15 cellular contexts compared by ENCODE assay signal in genomic region chr1:244820131-244820530, GRCh38. TPM values are rescaled to one million over a fixed set of nuclear protein-coding genes. Genes with fewer than 3 reads are reported as not detected.
DNase-seq lines count a peak whose midpoint lies in the region; ATAC-seq and TF ChIP-seq lines count a peak whose summit lies in the region.
"Had no signal": no experiment of that assay in that cellular context is flagged by ENCODE, and none has a peak within 500 bp of the region (broad histone marks: within the 10 kb centered on the region; RNA-seq: fewer than 3 reads in every experiment).

No MANE protein-coding gene starts in this region.

- no peak overlapping the region for H3K18ac ChIP-seq in trophoblast cell (ENCODE audit: low read length)

- H3K9me3 Mint-ChIP-seq in Caco-2 (ENCODE audit: unreplicated experiment) = no peaks in the 10 kb centered on the region
- no peaks in the 10 kb centered on the region for H3K9me3 Mint-ChIP-seq in activated CD8-positive, alpha-beta T cell treated with anti-CD3 and anti-CD28 coated beads, Interleukin-2, amount 10 ng/mL, durations not matched to agents 7 days and 5 days (ENCODE audit: insufficient read depth)
- H3K9me3 Mint-ChIP-seq: CD4-positive, alpha-beta T cell had no signal

- peaks cover 2% of the 10 kb centered on the region for H3K79me1 ChIP-seq in trophoblast cell (ENCODE audit: low read length)

- peaks cover 50% of the 10 kb centered on the region for H3K4me1 ChIP-seq in Caco-2
- peaks cover 3% of the 10 kb centered on the region for H3K4me1 ChIP-seq in hepatocyte (ENCODE audit: insufficient read depth)
- peaks cover 3 to 4% of the 10 kb centered on the region in 2 experiments for H3K4me1 ChIP-seq in trophoblast cell (ENCODE audit: control insufficient read depth in 1 of 2, insufficient read depth in 2 of 2, low read length in 2 of 2)
- H3K4me1 ChIP-seq in vagina = no peaks in the 10 kb centered on the region

- no peak overlapping the region for H2BK12ac ChIP-seq in trophoblast cell (ENCODE audit: low read length)

- H2AFZ ChIP-seq in hepatocyte = no peak overlapping the region
- no peak overlapping the region for H2AFZ ChIP-seq in trophoblast cell (ENCODE audit: insufficient read depth, low read length, poor library complexity)

- H4K8ac ChIP-seq in trophoblast cell (ENCODE audit: low read depth, low read length) = no peak overlapping the region

- H4K20me1 ChIP-seq in hepatocyte (ENCODE audit: insufficient read depth, poor library complexity, severe bottlenecking) = no peaks in the 10 kb centered on the region

- H2AK5ac ChIP-seq in trophoblast cell (ENCODE audit: low read length) = no peak overlapping the region

- H3K14ac ChIP-seq in trophoblast cell (ENCODE audit: low read length) = no peak overlapping the region

- ATAC-seq in activated CD8-positive, alpha-beta T cell treated with anti-CD3 and anti-CD28 coated beads, Interleukin-2, amount 10 ng/mL, durations not matched to agents 7 days and 5 days = no peak
- ATAC-seq: HCT116 had no signal

- H4K12ac ChIP-seq in trophoblast cell (ENCODE audit: low read depth, low read length) = no peak overlapping the region

- H3K27ac Mint-ChIP-seq in Caco-2 (ENCODE audit: unreplicated experiment) = peak overlapping the region; percentile 90
- no peak overlapping the region for H3K27ac Mint-ChIP-seq in activated CD8-positive, alpha-beta T cell treated with anti-CD3 and anti-CD28 coated beads, Interleukin-2, amount 10 ng/mL, durations not matched to agents 7 days and 5 days
- H3K27ac Mint-ChIP-seq: B cell; CD4-positive, alpha-beta T cell had no signal

- H3K36me3 Mint-ChIP-seq in Caco-2 (ENCODE audit: insufficient read depth, unreplicated experiment) = no peaks in the 10 kb centered on the region
- no peaks in the 10 kb centered on the region for H3K36me3 Mint-ChIP-seq in activated CD8-positive, alpha-beta T cell treated with anti-CD3 and anti-CD28 coated beads, Interleukin-2, amount 10 ng/mL, durations not matched to agents 7 days and 5 days (ENCODE audit: low read depth)

- no peak overlapping the region for H4K91ac ChIP-seq in trophoblast cell (ENCODE audit: low read depth, low read length)

- H3K4me3 Mint-ChIP-seq in Caco-2 (ENCODE audit: unreplicated experiment) = no peak overlapping the region
- H3K4me3 Mint-ChIP-seq in activated CD8-positive, alpha-beta T cell treated with anti-CD3 and anti-CD28 coated beads, Interleukin-2, amount 10 ng/mL, durations not matched to agents 7 days and 5 days = no peak overlapping the region
- H3K4me3 Mint-ChIP-seq: B cell; CD4-positive, alpha-beta T cell had no signal

- H3K9me3 ChIP-seq in Caco-2 (no peaks in the 10 kb centered on the region), hepatocyte (ENCODE audit: low read depth) (no peaks in the 10 kb centered on the region), trophoblast cell (ENCODE audit: insufficient read depth, low read depth, low read length) (no peaks in the 10 kb centered on the region), vagina (no peaks in the 10 kb centered on the region)

- H3K27me3 Mint-ChIP-seq in Caco-2 (ENCODE audit: insufficient read depth, unreplicated experiment) = no peaks in the 10 kb centered on the region
- peaks cover 6% of the 10 kb centered on the region for H3K27me3 Mint-ChIP-seq in activated CD8-positive, alpha-beta T cell treated with anti-CD3 and anti-CD28 coated beads, Interleukin-2, amount 10 ng/mL, durations not matched to agents 7 days and 5 days (ENCODE audit: low read depth)
- H3K27me3 Mint-ChIP-seq: B cell had no signal

- no peaks in the 10 kb centered on the region for H3K9me2 ChIP-seq in hepatocyte (replicated peaks; ENCODE audit: insufficient read depth)

- H3K4me3 ChIP-seq in Caco-2 (ENCODE audit: low read depth, low read length) (no peak overlapping the region), hepatocyte (no peak overlapping the region), trophoblast cell (ENCODE audit: low read depth, low read length) (no peak overlapping the region), vagina (no peak overlapping the region)

- no peak overlapping the region for H3K9ac ChIP-seq in trophoblast cell (ENCODE audit: low read length)

- DNase-seq in Caco-2 (peak; percentile 37 to 68), M059J (ENCODE audit: low read depth) (peak; percentile 41), hepatocyte (ENCODE audit: low spot score) (no peak), trophoblast cell (no peak), GM10266 (ENCODE audit: extremely low spot score) (no peak), vagina (ENCODE audit: extremely low spot score in 2 of 2) (no peak)
- DNase-seq in activated CD8-positive, alpha-beta T cell treated with anti-CD3 and anti-CD28 coated beads, Interleukin-2, amount 10 ng/mL, durations not matched to agents 7 days and 5 days = no peak
- DNase-seq in stimulated activated CD4-positive, alpha-beta T cell treated with anti-CD3 and anti-CD28 coated beads, Interleukin-1b, Interleukin-23, amount 100 ng/mL, for 48 hours = no peak
- DNase-seq: C1 segment of cervical spinal cord; CD4-positive, alpha-beta T cell; DMS79; IMR-90 had no signal

- H3K79me2 ChIP-seq in hepatocyte (no peaks in the 10 kb centered on the region), trophoblast cell (ENCODE audit: control insufficient read depth, insufficient read depth, low read length, poor library complexity) (no peaks in the 10 kb centered on the region)

- intact Hi-C loops in Caco-2 (cut with micrococcal nuclease; ENCODE audit: unreplicated experiment) = loop anchor here (2.0 kb wide), 1 partner anchor 17 kb away; no protein-coding TSS in a partner anchor
- intact Hi-C loops in vagina (cut with DNase I) = no loop called here

- peak overlapping the region; percentile 8 for H3K27ac ChIP-seq in hepatocyte
- peak overlapping the region; percentile 71 for H3K27ac ChIP-seq in trophoblast cell (ENCODE audit: low read depth, low read length)
- no peak overlapping the region for H3K27ac ChIP-seq in vagina
- H3K27ac ChIP-seq: HL-60 had no signal

- no peak overlapping the region for H2BK5ac ChIP-seq in trophoblast cell (ENCODE audit: low read depth, low read length, poor library complexity)

- H2BK120ac ChIP-seq in trophoblast cell (ENCODE audit: insufficient read depth, low read length, poor library complexity) = no peak overlapping the region

- H3K4ac ChIP-seq in trophoblast cell (ENCODE audit: low read depth, low read length) = no peak overlapping the region

- no peaks in the 10 kb centered on the region for H3K27me3 ChIP-seq in Caco-2 (replicated peaks; ENCODE audit: control insufficient read depth, insufficient read depth, low read length)
- H3K27me3 ChIP-seq in hepatocyte = peaks cover 4% of the 10 kb centered on the region
- no peaks in the 10 kb centered on the region for H3K27me3 ChIP-seq in trophoblast cell (ENCODE audit: insufficient read depth, low read length)
- H3K27me3 ChIP-seq in vagina = no peaks in the 10 kb centered on the region

- WGBS in hepatocyte (ENCODE audit: low lambda C conversion rate, missing lambda C conversion rate) = 51% methylated on average over 2 of the region's 2 CpGs
- WGBS in trophoblast cell (ENCODE audit: extremely low coverage, insufficient coverage, insufficient read length) = no CpG with 5 or more reads among the region's 2 CpGs

- H3K4me2 ChIP-seq in hepatocyte (no peak overlapping the region), trophoblast cell (ENCODE audit: low read length) (no peak overlapping the region)

- BruUV-seq in Caco-2 (replicated peaks; lab: Mats Ljungman, UMichigan) = no TSS peak

- no peak overlapping the region for H3K23ac ChIP-seq in trophoblast cell (ENCODE audit: low read length)

- no peak for TF ChIP-seq POLR2A in vagina (IDR thresholded peaks at IDR 0.05)

- H3K36me3 ChIP-seq in Caco-2 (ENCODE audit: control insufficient read depth, insufficient read depth, low read length) = no peaks in the 10 kb centered on the region
- no peaks in the 10 kb centered on the region for H3K36me3 ChIP-seq in hepatocyte (replicated peaks; ENCODE audit: insufficient read depth, low read depth)
- H3K36me3 ChIP-seq in trophoblast cell (ENCODE audit: control insufficient read depth in 1 of 2, insufficient read depth in 2 of 2, low read length in 2 of 2) = no peaks in the 10 kb centered on the region
- H3K36me3 ChIP-seq in vagina = no peaks in the 10 kb centered on the region

- CTCF ChIA-PET in Caco-2 (lab: Charles Lee) = no interaction called here
- CTCF ChIA-PET in activated CD8-positive, alpha-beta T cell treated with anti-CD3 and anti-CD28 coated beads, Interleukin-2, amount 10 ng/mL, durations not matched to agents 7 days and 5 days (lab: Charles Lee) = interaction anchor here (1.5 kb wide), 1 partner anchor 222 kb away, joined by 5 read pairs; no protein-coding TSS in a partner anchor

- POLR2A ChIA-PET in Caco-2 (lab: Charles Lee) = no interaction called here
- POLR2A ChIA-PET in activated CD8-positive, alpha-beta T cell treated with anti-CD3 and anti-CD28 coated beads, Interleukin-2, amount 10 ng/mL, durations not matched to agents 7 days and 5 days (lab: Charles Lee) = no interaction called here

- TF ChIP-seq CTCF in Caco-2 (IDR thresholded peaks at IDR 0.05; ENCODE audit: insufficient read depth in 1 of 2, low read depth in 1 of 2, low read length in 1 of 2, severe bottlenecking in 1 of 2, unreplicated experiment in 1 of 2) = no peak
- TF ChIP-seq CTCF in hepatocyte (IDR thresholded peaks at IDR 0.05; ENCODE audit: poor library complexity) = no peak
- TF ChIP-seq CTCF in GM10266 (IDR thresholded peaks at IDR 0.05; ENCODE audit: control insufficient read depth, insufficient read depth, low read depth, missing control alignments) = no peak
- TF ChIP-seq CTCF in vagina (IDR thresholded peaks at IDR 0.05) = no peak

- H3K4me1 Mint-ChIP-seq in Caco-2 (ENCODE audit: low read depth, unreplicated experiment) = peaks cover 15% of the 10 kb centered on the region
- H3K4me1 Mint-ChIP-seq in activated CD8-positive, alpha-beta T cell treated with anti-CD3 and anti-CD28 coated beads, Interleukin-2, amount 10 ng/mL, durations not matched to agents 7 days and 5 days (ENCODE audit: low read depth) = no peaks in the 10 kb centered on the region

RNA-seq across cellular contexts. Expression of gene COX20, which starts 15.3 kb away (rescaled TPM):
- total RNA-seq in Caco-2 (2022) (68.0 and 79.3 TPM in 2 replicates), hepatocyte (24.3 and 32.0 TPM in 2 replicates), vagina (24.1 TPM)
- total RNA-seq in M059J (2014; rRNA removed; shearing (Covaris generic)) = 20.3 and 30.0 TPM in 2 replicates
- 56.5 and 61.9 TPM in 2 replicates for polyA plus RNA-seq in hepatocyte
- 97.6 and 104 TPM in 2 replicates for polyA plus RNA-seq in trophoblast cell (2013)
- total RNA-seq in activated CD8-positive, alpha-beta T cell treated with anti-CD3 and anti-CD28 coated beads, Interleukin-2, amount 10 ng/mL, durations not matched to agents 7 days and 5 days = 10 to 100 TPM; 31.3 to 33.6 TPM

RNA-seq across cellular contexts. Expression of gene HNRNPU, which starts 44.2 kb away (rescaled TPM):
- total RNA-seq in Caco-2 (2022) (478 and 482 TPM in 2 replicates), hepatocyte (316 and 321 TPM in 2 replicates), vagina (293 TPM)
- total RNA-seq in M059J (2014; rRNA removed; shearing (Covaris generic)) = 246 and 357 TPM in 2 replicates
- 293 and 298 TPM in 2 replicates for polyA plus RNA-seq in hepatocyte
- 342 and 352 TPM in 2 replicates for polyA plus RNA-seq in trophoblast cell (2013)
- 100 to 1,000 TPM; 432 to 435 TPM for total RNA-seq in activated CD8-positive, alpha-beta T cell treated with anti-CD3 and anti-CD28 coated beads, Interleukin-2, amount 10 ng/mL, durations not matched to agents 7 days and 5 days

Comparison
In these comparisons a context has a peak if more than half of its experiments do, and no peak if none do; other contexts are left out.
1. DNase-seq: peak in Caco-2 (2 of 2) and M059J (single experiment); none in hepatocyte (single experiment), trophoblast cell (0 of 2), GM10266 (single experiment), vagina (0 of 2), activated CD8-positive, alpha-beta T cell treated with anti-CD3 and anti-CD28 coated beads, Interleukin-2, amount 10 ng/mL, durations not matched to agents 7 days and 5 days (single experiment) and stimulated activated CD4-positive, alpha-beta T cell treated with anti-CD3 and anti-CD28 coated beads, Interleukin-1b, Interleukin-23, amount 100 ng/mL, for 48 hours (single experiment).